ENCODE assay signal across 1 cellular context in the genomic region with DNA sequence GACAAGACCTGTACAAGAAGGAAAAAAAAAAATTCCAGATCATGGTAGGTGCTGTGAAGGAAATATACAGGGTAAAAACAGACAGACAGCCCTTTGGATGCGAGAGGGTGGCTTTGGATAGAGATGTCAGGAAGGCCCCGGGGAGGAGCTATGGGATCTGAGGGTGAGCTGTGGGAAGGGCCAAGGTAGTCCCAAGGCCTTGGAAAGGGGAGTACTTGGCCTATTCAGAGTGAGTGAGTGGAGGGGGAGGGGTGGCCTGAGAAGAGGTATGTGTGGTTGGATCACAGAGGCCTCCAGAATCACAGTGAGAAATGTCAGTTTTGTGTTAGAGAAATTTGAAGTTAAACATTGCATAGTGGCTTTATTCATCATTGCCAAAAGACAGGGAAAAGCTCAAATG.
TF ChIP-seq lines count a peak whose summit lies in the region.

No MANE protein-coding gene starts in this region.

TF ChIP-seq in WTC11, 78 proteins besides CTCF, POLR2A, EP300 and RAD21 (continued from another document):
- TF ChIP-seq, protein P1, sequence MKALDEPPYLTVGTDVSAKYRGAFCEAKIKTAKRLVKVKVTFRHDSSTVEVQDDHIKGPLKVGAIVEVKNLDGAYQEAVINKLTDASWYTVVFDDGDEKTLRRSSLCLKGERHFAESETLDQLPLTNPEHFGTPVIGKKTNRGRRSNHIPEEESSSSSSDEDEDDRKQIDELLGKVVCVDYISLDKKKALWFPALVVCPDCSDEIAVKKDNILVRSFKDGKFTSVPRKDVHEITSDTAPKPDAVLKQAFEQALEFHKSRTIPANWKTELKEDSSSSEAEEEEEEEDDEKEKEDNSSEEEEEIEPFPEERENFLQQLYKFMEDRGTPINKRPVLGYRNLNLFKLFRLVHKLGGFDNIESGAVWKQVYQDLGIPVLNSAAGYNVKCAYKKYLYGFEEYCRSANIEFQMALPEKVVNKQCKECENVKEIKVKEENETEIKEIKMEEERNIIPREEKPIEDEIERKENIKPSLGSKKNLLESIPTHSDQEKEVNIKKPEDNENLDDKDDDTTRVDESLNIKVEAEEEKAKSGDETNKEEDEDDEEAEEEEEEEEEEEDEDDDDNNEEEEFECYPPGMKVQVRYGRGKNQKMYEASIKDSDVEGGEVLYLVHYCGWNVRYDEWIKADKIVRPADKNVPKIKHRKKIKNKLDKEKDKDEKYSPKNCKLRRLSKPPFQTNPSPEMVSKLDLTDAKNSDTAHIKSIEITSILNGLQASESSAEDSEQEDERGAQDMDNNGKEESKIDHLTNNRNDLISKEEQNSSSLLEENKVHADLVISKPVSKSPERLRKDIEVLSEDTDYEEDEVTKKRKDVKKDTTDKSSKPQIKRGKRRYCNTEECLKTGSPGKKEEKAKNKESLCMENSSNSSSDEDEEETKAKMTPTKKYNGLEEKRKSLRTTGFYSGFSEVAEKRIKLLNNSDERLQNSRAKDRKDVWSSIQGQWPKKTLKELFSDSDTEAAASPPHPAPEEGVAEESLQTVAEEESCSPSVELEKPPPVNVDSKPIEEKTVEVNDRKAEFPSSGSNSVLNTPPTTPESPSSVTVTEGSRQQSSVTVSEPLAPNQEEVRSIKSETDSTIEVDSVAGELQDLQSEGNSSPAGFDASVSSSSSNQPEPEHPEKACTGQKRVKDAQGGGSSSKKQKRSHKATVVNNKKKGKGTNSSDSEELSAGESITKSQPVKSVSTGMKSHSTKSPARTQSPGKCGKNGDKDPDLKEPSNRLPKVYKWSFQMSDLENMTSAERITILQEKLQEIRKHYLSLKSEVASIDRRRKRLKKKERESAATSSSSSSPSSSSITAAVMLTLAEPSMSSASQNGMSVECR (CRISPR knock-in tag; IDR thresholded peaks at IDR 0.05; ENCODE audit: borderline replicate concordance): no peak
- TF ChIP-seq, protein P2, sequence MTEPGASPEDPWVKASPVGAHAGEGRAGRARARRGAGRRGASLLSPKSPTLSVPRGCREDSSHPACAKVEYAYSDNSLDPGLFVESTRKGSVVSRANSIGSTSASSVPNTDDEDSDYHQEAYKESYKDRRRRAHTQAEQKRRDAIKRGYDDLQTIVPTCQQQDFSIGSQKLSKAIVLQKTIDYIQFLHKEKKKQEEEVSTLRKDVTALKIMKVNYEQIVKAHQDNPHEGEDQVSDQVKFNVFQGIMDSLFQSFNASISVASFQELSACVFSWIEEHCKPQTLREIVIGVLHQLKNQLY (CRISPR knock-in tag; IDR thresholded peaks at IDR 0.05): no peak
- TF ChIP-seq GTF2I (CRISPR knock-in tag; conservative IDR thresholded peaks at IDR 0.05) (no peak), ELF4 (CRISPR knock-in tag; IDR thresholded peaks at IDR 0.05; ENCODE audit: low read depth) (no peak), OVOL2 (CRISPR knock-in tag; IDR thresholded peaks at IDR 0.05; ENCODE audit: borderline replicate concordance) (no peak), CBFB (CRISPR knock-in tag; IDR thresholded peaks at IDR 0.05; ENCODE audit: low read depth) (no peak), JAZF1 (CRISPR knock-in tag; IDR thresholded peaks at IDR 0.05) (no peak), GABPB1 (CRISPR knock-in tag; IDR thresholded peaks at IDR 0.05) (no peak), CREM (CRISPR knock-in tag; IDR thresholded peaks at IDR 0.05) (no peak), SOX15 (CRISPR knock-in tag; IDR thresholded peaks at IDR 0.05) (no peak)
- TF ChIP-seq, protein P3, sequence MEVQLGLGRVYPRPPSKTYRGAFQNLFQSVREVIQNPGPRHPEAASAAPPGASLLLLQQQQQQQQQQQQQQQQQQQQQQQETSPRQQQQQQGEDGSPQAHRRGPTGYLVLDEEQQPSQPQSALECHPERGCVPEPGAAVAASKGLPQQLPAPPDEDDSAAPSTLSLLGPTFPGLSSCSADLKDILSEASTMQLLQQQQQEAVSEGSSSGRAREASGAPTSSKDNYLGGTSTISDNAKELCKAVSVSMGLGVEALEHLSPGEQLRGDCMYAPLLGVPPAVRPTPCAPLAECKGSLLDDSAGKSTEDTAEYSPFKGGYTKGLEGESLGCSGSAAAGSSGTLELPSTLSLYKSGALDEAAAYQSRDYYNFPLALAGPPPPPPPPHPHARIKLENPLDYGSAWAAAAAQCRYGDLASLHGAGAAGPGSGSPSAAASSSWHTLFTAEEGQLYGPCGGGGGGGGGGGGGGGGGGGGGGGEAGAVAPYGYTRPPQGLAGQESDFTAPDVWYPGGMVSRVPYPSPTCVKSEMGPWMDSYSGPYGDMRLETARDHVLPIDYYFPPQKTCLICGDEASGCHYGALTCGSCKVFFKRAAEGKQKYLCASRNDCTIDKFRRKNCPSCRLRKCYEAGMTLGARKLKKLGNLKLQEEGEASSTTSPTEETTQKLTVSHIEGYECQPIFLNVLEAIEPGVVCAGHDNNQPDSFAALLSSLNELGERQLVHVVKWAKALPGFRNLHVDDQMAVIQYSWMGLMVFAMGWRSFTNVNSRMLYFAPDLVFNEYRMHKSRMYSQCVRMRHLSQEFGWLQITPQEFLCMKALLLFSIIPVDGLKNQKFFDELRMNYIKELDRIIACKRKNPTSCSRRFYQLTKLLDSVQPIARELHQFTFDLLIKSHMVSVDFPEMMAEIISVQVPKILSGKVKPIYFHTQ (CRISPR knock-in tag; IDR thresholded peaks at IDR 0.05): no peak
TF ChIP-seq in WTC11: peak in this region for 0.
